In genomic region chr15:43510230-43511011, GRCh38 we compare ENCODE assay signal across 8 cellular contexts. TPM values are rescaled to one million over a fixed set of nuclear protein-coding genes. Genes with fewer than 3 reads are reported as not detected.
DNase-seq lines count a peak whose midpoint lies in the region; ATAC-seq, FAIRE-seq and TF ChIP-seq lines count a peak whose summit lies in the region.

No MANE protein-coding gene starts in this region.

- H3K27me3 Mint-ChIP-seq in activated naive CD8-positive, alpha-beta T cell treated with anti-CD3 and anti-CD28 coated beads, Interleukin-2, amount 10 ng/mL, durations not matched to agents 7 days and 5 days = no peaks in the 10 kb centered on the region

- intact Hi-C loops in Right ventricle myocardium superior (cut with DNase I) = no loop called here
- intact Hi-C loops in pancreas (cut with DNase I) = no loop called here
- intact Hi-C loops in tibial artery (cut with DNase I; ENCODE audit: low total_unique reads) = loop anchor here (1.0 to 10.0 kb wide), 2 partner anchors 17 to 264 kb away; partner anchors contain the start of genes ELL3 and TP53BP1

- H3K4me3 ChIP-seq in GM12865 (ENCODE audit: low read depth, low read length) (peak overlapping the region; percentile 72), pancreas (peak overlapping the region; percentile 48 to 71 (median 64)), tibial artery (peak overlapping the region; percentile 64 to 65)

- H3K36me3 ChIP-seq in pancreas (no peaks in the 10 kb centered on the region), tibial artery (no peaks in the 10 kb centered on the region)

- H3K27ac ChIP-seq in pancreas = peak overlapping the region in 3 of 4 donors; percentile 46 to 60 (median 60)
- peak overlapping the region; percentile 80 to 81 for H3K27ac ChIP-seq in tibial artery

- H3K9me3 ChIP-seq in pancreas (no peaks in the 10 kb centered on the region), tibial artery (no peaks in the 10 kb centered on the region)

- H3K27ac Mint-ChIP-seq in activated naive CD8-positive, alpha-beta T cell treated with anti-CD3 and anti-CD28 coated beads, Interleukin-2, amount 10 ng/mL, durations not matched to agents 7 days and 5 days = peak overlapping the region; percentile 90

- peaks cover 2% of the 10 kb centered on the region for H3K36me3 Mint-ChIP-seq in activated naive CD8-positive, alpha-beta T cell treated with anti-CD3 and anti-CD28 coated beads, Interleukin-2, amount 10 ng/mL, durations not matched to agents 7 days and 5 days

- FAIRE-seq in pancreas (lab: Jason Lieb, UNC) = peak; percentile 9

- WGBS in pancreas, 2 donors = 0% methylated on average over 36 to 41 of the region's 41 CpGs

- POLR2A ChIA-PET in activated naive CD8-positive, alpha-beta T cell treated with anti-CD3 and anti-CD28 coated beads, Interleukin-2, amount 10 ng/mL, durations not matched to agents 7 days and 5 days (lab: Charles Lee) = interaction anchor here (0.5 to 2.3 kb wide), 17 partner anchors 10 to 1327 kb away, joined by 3 to 25 read pairs (median 4); partner anchors contain the start of genes CCNDBP1, ELL3, GANC and PDIA3

- peaks cover 39% of the 10 kb centered on the region for H3K4me1 Mint-ChIP-seq in activated naive CD8-positive, alpha-beta T cell treated with anti-CD3 and anti-CD28 coated beads, Interleukin-2, amount 10 ng/mL, durations not matched to agents 7 days and 5 days

- H3K4me3 Mint-ChIP-seq in activated naive CD8-positive, alpha-beta T cell treated with anti-CD3 and anti-CD28 coated beads, Interleukin-2, amount 10 ng/mL, durations not matched to agents 7 days and 5 days = peak overlapping the region; percentile 87

- peaks cover 0 to 6% (median 0%) of the 10 kb centered on the region in 3 donors for H3K4me1 ChIP-seq in pancreas
- H3K4me1 ChIP-seq in tibial artery = peaks cover 0 to 24% (median 16%) of the 10 kb centered on the region in 4 donors

- peak; percentile 9 for TF ChIP-seq CTCF in GM12865 (IDR thresholded peaks at IDR 0.05; ENCODE audit: insufficient read depth, low read depth, low read length, missing control alignments)
- no peak for TF ChIP-seq CTCF in pancreas (IDR thresholded peaks at IDR 0.05)
- TF ChIP-seq CTCF in tibial artery (IDR thresholded peaks at IDR 0.05) = peak; percentile 23 to 39

- peaks cover 0 to 3% (median 0%) of the 10 kb centered on the region in 4 donors for H3K27me3 ChIP-seq in pancreas
- no peaks in the 10 kb centered on the region for H3K27me3 ChIP-seq in tibial artery

- ATAC-seq in HG02678 (IDR thresholded peaks at IDR 0.05; ENCODE audit: unreplicated experiment) (peak; percentile 97), Right ventricle myocardium superior (ENCODE audit: poor library complexity) (peak; percentile 98), pancreas (peak; percentile 98 to 99 (median 99))
- ATAC-seq in activated naive CD8-positive, alpha-beta T cell treated with anti-CD3 and anti-CD28 coated beads, Interleukin-2, amount 10 ng/mL, durations not matched to agents 7 days and 5 days (ENCODE audit: low read depth) = peak; percentile 92

- DNase-seq in GM12865 (ENCODE audit: low read depth) (peak; percentile 99), NCI-H1105 treated with DMSO at 0.1 percent for 48 hours (lab: John Stamatoyannopoulos, UW) (peak; percentile 95), SKM-1 treated with dmso at 0.1 percent for 144 hours (lab: John Stamatoyannopoulos, UW; ENCODE audit: unreplicated experiment) (peak; percentile 96), Right ventricle myocardium superior (peak; percentile 99), pancreas (peak; percentile 96 to 100 (median 99)), tibial artery (peak; percentile 98 to 99)
- DNase-seq in activated naive CD8-positive, alpha-beta T cell treated with anti-CD3 and anti-CD28 coated beads, Interleukin-2, amount 10 ng/mL, durations not matched to agents 7 days and 5 days = peak; percentile 98

- no peaks in the 10 kb centered on the region for H3K9me3 Mint-ChIP-seq in activated naive CD8-positive, alpha-beta T cell treated with anti-CD3 and anti-CD28 coated beads, Interleukin-2, amount 10 ng/mL, durations not matched to agents 7 days and 5 days

RNA-seq across cellular contexts. Expression of gene MAP1A, which starts 7.0 kb away (rescaled TPM):
- 1 to 10 TPM; 3.4 to 3.5 TPM for total RNA-seq in activated naive CD8-positive, alpha-beta T cell treated with anti-CD3 and anti-CD28 coated beads, Interleukin-2, amount 10 ng/mL, durations not matched to agents 7 days and 5 days
- total RNA-seq in Right ventricle myocardium superior (24.4 TPM), pancreas (1 to 10 TPM in 3 of 6 donors, under 1 TPM in 3; 0.59 to 4.1 (median 1.6) TPM)
- polyA plus RNA-seq in pancreas = 1 to 10 TPM; 1.3 to 1.7 TPM

RNA-seq across cellular contexts. Expression of gene TP53BP1, which starts 17.5 kb away (rescaled TPM):
- total RNA-seq in activated naive CD8-positive, alpha-beta T cell treated with anti-CD3 and anti-CD28 coated beads, Interleukin-2, amount 10 ng/mL, durations not matched to agents 7 days and 5 days = 10 to 100 TPM; 27.1 to 27.5 TPM
- total RNA-seq in Right ventricle myocardium superior = 23.7 TPM
- 10 to 100 TPM; 12.6 to 31.8 (median 15.2) TPM for total RNA-seq in pancreas
- polyA plus RNA-seq in pancreas = 10 to 100 TPM; 12.4 to 19.0 TPM

Comparison
In these comparisons a context has a peak if more than half of its experiments do, and no peak if none do; other contexts are left out.
1. Peak in every context shown above with its lines: DNase-seq, ATAC-seq, H3K4me3 ChIP-seq and H3K27ac ChIP-seq.
2. CTCF ChIP-seq: peak in GM12865 (single experiment) and tibial artery (2 of 2); none in pancreas (0 of 4).